In genomic region chr4:176195184-176195978, GRCh38 we compare ENCODE assay signal across 8 cellular contexts. TPM values are rescaled to one million over a fixed set of nuclear protein-coding genes. Genes with fewer than 3 reads are reported as not detected.
DNase-seq lines count a peak whose midpoint lies in the region; FAIRE-seq and TF ChIP-seq lines count a peak whose summit lies in the region.

SPATA4 (minus strand) TSS chr4:176195585; CDS start chr4:176195562, 23 bp downstream.

- H3K9me3 ChIP-seq in neuron (ENCODE audit: low read length) (no peaks in the 10 kb centered on the region), stomach smooth muscle (ENCODE audit: control insufficient read depth in 2 of 2, low read length in 2 of 2) (no peaks in the 10 kb centered on the region)

- H3K4me3 ChIP-seq in neuron (ENCODE audit: low read length) (peak within 1 kb of the TSS; percentile 45), stomach smooth muscle (ENCODE audit: low read length in 2 of 2) (peak within 1 kb of the TSS; percentile 85 to 95)

- CTCF ChIA-PET in activated naive CD4-positive, alpha-beta T cell treated with anti-CD3 and anti-CD28 coated beads for 36 hours (lab: Charles Lee) = interaction anchor here (0.7 to 1.0 kb wide), 2 partner anchors 146 to 305 kb away, joined by 3 read pairs; no protein-coding TSS in a partner anchor

- H3K9me3 Mint-ChIP-seq in HFFc6 = no peaks in the 10 kb centered on the region
- no peaks in the 10 kb centered on the region for H3K9me3 Mint-ChIP-seq in activated naive CD4-positive, alpha-beta T cell treated with anti-CD3 and anti-CD28 coated beads for 36 hours

- intact Hi-C loops in activated naive CD4-positive, alpha-beta T cell treated with anti-CD3 and anti-CD28 coated beads for 36 hours (cut with micrococcal nuclease) = loop anchor here (1.0 to 2.0 kb wide), 8 partner anchors 8 to 1913 kb away; partner anchors contain the start of genes AGA, CEP44, FBXO8 and NEIL3

- peak within 1 kb of the TSS; percentile 78 to 84 for H3K9ac ChIP-seq in stomach smooth muscle (ENCODE audit: low read length in 2 of 2)

- FAIRE-seq in G401.6 (lab: Jason Lieb, UNC) = peak; percentile 57

- peak within 1 kb of the TSS; percentile 95 for H2AFZ ChIP-seq in neuron (ENCODE audit: low read depth, low read length)

- H3K4me3 Mint-ChIP-seq in HFFc6 = peak within 1 kb of the TSS; percentile 92
- H3K4me3 Mint-ChIP-seq in activated naive CD4-positive, alpha-beta T cell treated with anti-CD3 and anti-CD28 coated beads for 36 hours = peak within 1 kb of the TSS; percentile 76

- H3K36me3 Mint-ChIP-seq in HFFc6 (ENCODE audit: low read depth) = no peaks in the 10 kb centered on the region
- H3K36me3 Mint-ChIP-seq in activated naive CD4-positive, alpha-beta T cell treated with anti-CD3 and anti-CD28 coated beads for 36 hours (ENCODE audit: low read depth) = no peaks in the 10 kb centered on the region

- peaks cover 5% of the 10 kb centered on the region for H3K27me3 Mint-ChIP-seq in HFFc6 (ENCODE audit: insufficient read depth)
- peaks cover 12% of the 10 kb centered on the region for H3K27me3 Mint-ChIP-seq in activated naive CD4-positive, alpha-beta T cell treated with anti-CD3 and anti-CD28 coated beads for 36 hours (ENCODE audit: low read depth)

- DNase-seq in HFFc6 (peak; percentile 86), NAMALWA (ENCODE audit: low spot score) (peak; percentile 94), SK-MEL-5 (ENCODE audit: low read depth, low spot score) (peak; percentile 91), foreskin melanocyte (peak; percentile 84)
- DNase-seq in activated naive CD4-positive, alpha-beta T cell treated with anti-CD3 and anti-CD28 coated beads for 36 hours = peak; percentile 96

- peak within 1 kb of the TSS; percentile 98 for H3K27ac Mint-ChIP-seq in HFFc6
- peak within 1 kb of the TSS; percentile 75 for H3K27ac Mint-ChIP-seq in activated naive CD4-positive, alpha-beta T cell treated with anti-CD3 and anti-CD28 coated beads for 36 hours

- H3K27ac ChIP-seq in stomach smooth muscle (ENCODE audit: low read length) = peak within 1 kb of the TSS; percentile 74

- H3K4me1 Mint-ChIP-seq in HFFc6 (ENCODE audit: low read depth) = peaks cover 50% of the 10 kb centered on the region
- H3K4me1 Mint-ChIP-seq in activated naive CD4-positive, alpha-beta T cell treated with anti-CD3 and anti-CD28 coated beads for 36 hours (ENCODE audit: low read depth) = peaks cover 32% of the 10 kb centered on the region

- TF ChIP-seq CTCF in HFFc6 (IDR thresholded peaks at IDR 0.05) = no peak

- H3K36me3 ChIP-seq in neuron (ENCODE audit: insufficient read depth, low read length) = no peaks in the 10 kb centered on the region
- no peaks in the 10 kb centered on the region for H3K36me3 ChIP-seq in stomach smooth muscle (ENCODE audit: control insufficient read depth in 2 of 2, insufficient read depth in 2 of 2, low read length in 2 of 2)

- in situ Hi-C loops in SK-MEL-5 (cut with HindIII; ENCODE audit: low pct_unique_long_range_greater_than_20kb, low sequenced_read_pairs) = no loop called here

- H3K27me3 ChIP-seq in neuron (ENCODE audit: insufficient read depth, low read length) (no peaks in the 10 kb centered on the region), stomach smooth muscle (ENCODE audit: control insufficient read depth in 1 of 2, insufficient read depth in 2 of 2, low read length in 2 of 2) (no peaks in the 10 kb centered on the region)

- H3K4me1 ChIP-seq in neuron (ENCODE audit: insufficient read depth, low read length) = peaks cover 5% of the 10 kb centered on the region
- H3K4me1 ChIP-seq in stomach smooth muscle (ENCODE audit: control insufficient read depth, insufficient read depth, low read length) = peaks cover 8% of the 10 kb centered on the region

RNA-seq across cellular contexts. Expression of gene SPATA4, which starts in this region (rescaled TPM):
- total RNA-seq in HFFc6 (2021; fragmentation: NEBNext Ultra II Directional; extraction: Animal tissue kit (Norgen Biotek cat#: 25700)) = under 1 TPM in 4 of 6 experiments, not detected in 2; 0.14 to 0.38 (median 0.20) TPM
- total RNA-seq in SK-MEL-5 (2014; rRNA removed; shearing (Covaris generic)) = not detected in 2 replicates
- not detected in 2 replicates for polyA plus RNA-seq in SK-MEL-5 (2015; cell fraction: cytosol; rRNA removed)
- polyA plus RNA-seq in SK-MEL-5 (2015; cell fraction: nucleus; rRNA removed) = 0.16 TPM in 1 of 2 replicates, not detected in the other
- total RNA-seq in activated naive CD4-positive, alpha-beta T cell treated with anti-CD3 and anti-CD28 coated beads for 36 hours = not detected

Comparison
In these comparisons a context has a peak if more than half of its experiments do, and no peak if none do; other contexts are left out.
1. Peak in every context shown above with its lines: DNase-seq, H3K4me3 ChIP-seq and H3K27ac ChIP-seq.
2. Peak in DNase-seq in HFFc6; RNA of the gene not detected or under 1 TPM.
3. Peak in DNase-seq in SK-MEL-5; RNA of the gene not detected or under 1 TPM.
4. Peak in DNase-seq in activated naive CD4-positive, alpha-beta T cell treated with anti-CD3 and anti-CD28 coated beads for 36 hours; RNA of the gene not detected or under 1 TPM.